Comparison of ENCODE assay signal across 9 cellular contexts in the genomic region with DNA sequence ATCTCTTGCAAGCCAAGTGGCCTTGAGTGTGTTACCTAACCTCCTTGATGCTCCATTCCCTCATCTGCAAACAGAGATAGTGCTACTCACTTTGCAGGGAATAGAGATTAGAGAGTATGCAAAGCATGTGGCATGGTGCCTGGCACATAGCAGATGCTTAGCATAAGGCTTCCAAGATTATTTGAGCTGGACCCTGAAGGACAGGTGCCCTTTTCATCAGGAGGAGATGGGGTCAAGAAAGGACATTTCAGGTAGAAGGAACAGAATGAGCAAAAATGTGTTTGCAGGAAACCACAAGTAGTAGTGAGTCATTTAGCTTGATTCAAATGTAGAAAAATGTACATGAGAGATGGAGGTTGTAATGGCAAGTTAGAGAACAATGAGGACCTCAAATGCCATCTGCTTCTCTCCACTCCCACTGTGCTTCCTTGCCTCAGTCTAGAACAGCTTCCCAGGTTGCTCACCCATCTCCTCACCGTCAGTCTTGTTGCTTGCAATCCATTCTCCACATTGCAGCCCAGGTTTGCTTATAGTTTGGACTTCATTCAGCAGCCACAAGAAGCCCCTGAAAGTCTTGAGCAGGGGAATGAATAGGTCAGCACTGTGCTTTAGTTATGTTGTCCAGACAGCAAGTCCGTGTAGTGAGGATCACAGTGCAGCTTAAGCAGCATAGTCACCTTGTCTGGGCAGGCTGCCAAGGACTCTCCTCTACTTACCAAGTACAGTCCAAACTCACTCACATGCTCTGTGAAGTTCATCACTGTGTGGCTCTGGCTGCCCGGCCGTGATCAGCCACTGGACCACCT.
A peak's percentile ranks its signal among the peaks of the same experiment; 100 is the strongest.
DNase-seq lines count a peak whose midpoint lies in the region; TF ChIP-seq lines count a peak whose summit lies in the region.
"Had no signal": no experiment of that assay in that cellular context is flagged by ENCODE, and none has a peak within 500 bp of the region (broad histone marks: within the 10 kb centered on the region; RNA-seq: fewer than 3 reads in every experiment).

No MANE protein-coding gene starts in this region.

- H2BK120ac ChIP-seq in trophoblast cell (ENCODE audit: insufficient read depth, low read length, poor library complexity): no peak overlapping the region
- H2BK120ac ChIP-seq in mesenchymal stem cell (ENCODE audit: low read depth, low read length): no peak overlapping the region

- H3K9ac ChIP-seq in trophoblast cell (ENCODE audit: low read length) (no peak overlapping the region), mesenchymal stem cell (ENCODE audit: low read length) (no peak overlapping the region)
- H3K9ac ChIP-seq: parathyroid adenoma had no signal

- H3K14ac ChIP-seq in trophoblast cell (ENCODE audit: low read length) (no peak overlapping the region), mesenchymal stem cell (ENCODE audit: low read length in 2 of 2) (no peak overlapping the region)

- H2AFZ ChIP-seq in trophoblast cell (ENCODE audit: insufficient read depth, low read length, poor library complexity) (no peak overlapping the region), mesenchymal stem cell (ENCODE audit: low read depth, low read length) (no peak overlapping the region)
- H2AFZ ChIP-seq: parathyroid adenoma had no signal

- H3K4me1 Mint-ChIP-seq in HFFc6 (ENCODE audit: low read depth) (peaks cover 10% of the 10 kb centered on the region), glutamatergic neuron (ENCODE audit: low read depth, unreplicated experiment) (peaks cover 3% of the 10 kb centered on the region)

- H3K27me3 ChIP-seq in trophoblast cell (ENCODE audit: insufficient read depth, low read length) (no peaks in the 10 kb centered on the region), mesenchymal stem cell (ENCODE audit: control insufficient read depth in 1 of 2, insufficient read depth in 1 of 2, low read length in 2 of 2) (peaks cover 0 to 19% of the 10 kb centered on the region in 2 experiments)

- H3K36me3 Mint-ChIP-seq in HFFc6 (ENCODE audit: low read depth): no peaks in the 10 kb centered on the region
- no peaks in the 10 kb centered on the region for H3K36me3 Mint-ChIP-seq in glutamatergic neuron (ENCODE audit: unreplicated experiment)

- H3K9me3 Mint-ChIP-seq in HFFc6: no peaks in the 10 kb centered on the region
- peaks cover 2% of the 10 kb centered on the region for H3K9me3 Mint-ChIP-seq in glutamatergic neuron (ENCODE audit: unreplicated experiment)

- H3K9me3 ChIP-seq in trophoblast cell (ENCODE audit: insufficient read depth, low read depth, low read length): no peaks in the 10 kb centered on the region
- H3K9me3 ChIP-seq in mesenchymal stem cell (ENCODE audit: control insufficient read depth, low read length): no peaks in the 10 kb centered on the region

- H3K4me3 ChIP-seq in astrocyte of the spinal cord (ENCODE audit: low read depth, low read length) (no peak overlapping the region), trophoblast cell (ENCODE audit: low read depth, low read length) (no peak overlapping the region), lower leg skin (ENCODE audit: low read depth, poor library complexity, severe bottlenecking) (no peak overlapping the region), mesenchymal stem cell (ENCODE audit: insufficient read depth in 1 of 2, low read depth in 1 of 2, low read length in 2 of 2) (no peak overlapping the region)

- H3K4me1 ChIP-seq in trophoblast cell (ENCODE audit: control insufficient read depth in 1 of 2, insufficient read depth in 2 of 2, low read length in 2 of 2) (peaks cover 21 to 23% of the 10 kb centered on the region in 2 experiments), mesenchymal stem cell (ENCODE audit: control insufficient read depth, insufficient read depth, low read depth, low read length) (peaks cover 1% of the 10 kb centered on the region)
- H3K4me1 ChIP-seq: parathyroid adenoma had no signal

- H2AK5ac ChIP-seq in trophoblast cell (ENCODE audit: low read length) (no peak overlapping the region), mesenchymal stem cell (ENCODE audit: low read length, severe bottlenecking) (no peak overlapping the region)

- H2BK5ac ChIP-seq in trophoblast cell (ENCODE audit: low read depth, low read length, poor library complexity): no peak overlapping the region
- H2BK5ac ChIP-seq in mesenchymal stem cell (ENCODE audit: low read depth, low read length, poor library complexity, severe bottlenecking): no peak overlapping the region

- H4K12ac ChIP-seq in trophoblast cell (ENCODE audit: low read depth, low read length): no peak overlapping the region

- H4K91ac ChIP-seq in trophoblast cell (ENCODE audit: low read depth, low read length) (no peak overlapping the region), mesenchymal stem cell (ENCODE audit: low read length) (no peak overlapping the region)

- H3K27me3 Mint-ChIP-seq in HFFc6 (ENCODE audit: insufficient read depth): peaks cover 17% of the 10 kb centered on the region
- peaks cover 5% of the 10 kb centered on the region for H3K27me3 Mint-ChIP-seq in glutamatergic neuron (ENCODE audit: unreplicated experiment)

- intact Hi-C loops in lower leg skin (cut with DNase I; ENCODE audit: low total_unique reads): loop anchor here (10.0 kb wide), 1 partner anchor 785 kb away; no protein-coding TSS in a partner anchor

- H2BK12ac ChIP-seq in trophoblast cell (ENCODE audit: low read length): no peak overlapping the region
- no peak overlapping the region for H2BK12ac ChIP-seq in mesenchymal stem cell (ENCODE audit: low read length in 2 of 2)

- H3K23ac ChIP-seq in trophoblast cell (ENCODE audit: low read length) (peak overlapping the region; percentile 11), mesenchymal stem cell (ENCODE audit: low read length in 2 of 2) (no peak overlapping the region)

- WGBS in trophoblast cell (ENCODE audit: extremely low coverage, insufficient coverage, insufficient read length): no CpG with 5 or more reads among the region's 4 CpGs
- 69 to 73% methylated on average over 4 of the region's 4 CpGs for WGBS in lower leg skin, 2 donors
- 69% methylated on average over 4 of the region's 4 CpGs for WGBS in mesenchymal stem cell

- H3K79me1 ChIP-seq in trophoblast cell (ENCODE audit: low read length) (no peaks in the 10 kb centered on the region), mesenchymal stem cell (replicated peaks; ENCODE audit: low read length, poor library complexity, severe bottlenecking) (no peaks in the 10 kb centered on the region)

- H2BK15ac ChIP-seq in mesenchymal stem cell (ENCODE audit: low read depth, poor library complexity, severe bottlenecking): no peak overlapping the region

- no peaks in the 10 kb centered on the region for H3K79me2 ChIP-seq in trophoblast cell (ENCODE audit: control insufficient read depth, insufficient read depth, low read length, poor library complexity)
- H3K79me2 ChIP-seq: parathyroid adenoma had no signal

- H3K4ac ChIP-seq in trophoblast cell (ENCODE audit: low read depth, low read length) (no peak overlapping the region), mesenchymal stem cell (ENCODE audit: low read depth in 1 of 2, low read length in 2 of 2) (no peak overlapping the region)

- H3K4me3 Mint-ChIP-seq in HFFc6 (no peak overlapping the region), glutamatergic neuron (ENCODE audit: unreplicated experiment) (no peak overlapping the region)

- POLR2A ChIA-PET in GM10248 (lab: Yijun Ruan, JAX): no interaction called here

- TF ChIP-seq CTCF in GM10248 (IDR thresholded peaks at IDR 0.05; ENCODE audit: control extremely low read depth, extremely low read depth, low read depth, missing control alignments) (no peak), HFFc6 (IDR thresholded peaks at IDR 0.05) (no peak), astrocyte of the spinal cord (IDR thresholded peaks at IDR 0.05; ENCODE audit: low read depth, low read length) (no peak), glutamatergic neuron (IDR thresholded peaks at IDR 0.05; ENCODE audit: partially characterized antibody, unreplicated experiment) (no peak), lower leg skin (IDR thresholded peaks at IDR 0.05) (no peak)

- no peak for TF ChIP-seq POLR2A in lower leg skin (IDR thresholded peaks at IDR 0.05)

- DNase-seq in GM10248 (ENCODE audit: extremely low spot score): peak; percentile 23
- DNase-seq in HFFc6: peak; percentile 13
- peak; percentile 68 for DNase-seq in NCI-H69 (lab: John Stamatoyannopoulos, UW)
- peak; percentile 3 for DNase-seq in astrocyte of the spinal cord (ENCODE audit: low read depth, low spot score)
- no peak for DNase-seq in trophoblast cell
- DNase-seq in glutamatergic neuron: no peak
- no peak for DNase-seq in lower leg skin (ENCODE audit: low spot score in 2 of 2)
- DNase-seq in mesenchymal stem cell: no peak

- CTCF ChIA-PET in GM10248 (lab: Yijun Ruan, JAX): interaction anchor here (1.1 to 5.8 kb wide), 5 partner anchors 9 to 786 kb away, joined by 3 to 59 read pairs (median 3); no protein-coding TSS in a partner anchor

- no peak overlapping the region for H3K18ac ChIP-seq in trophoblast cell (ENCODE audit: low read length)
- H3K18ac ChIP-seq in mesenchymal stem cell (ENCODE audit: low read depth in 1 of 2, low read length in 2 of 2): no peak overlapping the region

- H3K27ac Mint-ChIP-seq in HFFc6 (no peak overlapping the region), glutamatergic neuron (ENCODE audit: unreplicated experiment) (no peak overlapping the region)

- H3K36me3 ChIP-seq in trophoblast cell (ENCODE audit: control insufficient read depth in 1 of 2, insufficient read depth in 2 of 2, low read length in 2 of 2): no peaks in the 10 kb centered on the region
- no peaks in the 10 kb centered on the region for H3K36me3 ChIP-seq in mesenchymal stem cell (ENCODE audit: control insufficient read depth in 1 of 2, insufficient read depth in 2 of 2, low read depth in 1 of 2, low read length in 2 of 2)

- H3K27ac ChIP-seq in trophoblast cell (ENCODE audit: low read depth, low read length) (no peak overlapping the region), mesenchymal stem cell (ENCODE audit: low read length, poor library complexity, severe bottlenecking) (no peak overlapping the region)
- H3K27ac ChIP-seq: parathyroid adenoma had no signal

- in situ Hi-C loops in astrocyte of the spinal cord (cut with HindIII; ENCODE audit: low sequenced_read_pairs): no loop called here

- H4K8ac ChIP-seq in trophoblast cell (ENCODE audit: low read depth, low read length) (no peak overlapping the region), mesenchymal stem cell (ENCODE audit: low read length) (no peak overlapping the region)

- H3K4me2 ChIP-seq in trophoblast cell (ENCODE audit: low read length) (no peak overlapping the region), mesenchymal stem cell (ENCODE audit: low read length, poor library complexity, severe bottlenecking) (no peak overlapping the region)

Comparison
In these comparisons a context has a peak if more than half of its experiments do, and no peak if none do; other contexts are left out.
1. DNase-seq: peak in GM10248 (single experiment), HFFc6 (single experiment), NCI-H69 (single experiment) and astrocyte of the spinal cord (single experiment); none in trophoblast cell (0 of 2), glutamatergic neuron (single experiment), lower leg skin (0 of 2) and mesenchymal stem cell (single experiment).